Comparison of ENCODE assay signal across 13 cellular contexts in genomic region chr7:46603780-46604725, GRCh38.
A peak's percentile ranks its signal among the peaks of the same experiment; 100 is the strongest.
DNase-seq lines count a peak whose midpoint lies in the region; ATAC-seq and TF ChIP-seq lines count a peak whose summit lies in the region.
"Had no signal": no experiment of that assay in that cellular context is flagged by ENCODE, and none has a peak within 500 bp of the region (broad histone marks: within the 10 kb centered on the region; RNA-seq: fewer than 3 reads in every experiment).

No MANE protein-coding gene starts in this region.

- no TSS peak for BruUV-seq in PC-3 (replicated peaks; lab: Mats Ljungman, UMichigan)

- H3F3A ChIP-seq in PC-3 (ENCODE audit: low read length, unreplicated experiment) = no peaks in the 10 kb centered on the region

- H3K9me3 ChIP-seq in PC-3 (ENCODE audit: low read length) (no peaks in the 10 kb centered on the region), mesodermal cell (ENCODE audit: control insufficient read depth, low read length) (no peaks in the 10 kb centered on the region), testis (no peaks in the 10 kb centered on the region)

- DNase-seq in PC-3 (no peak), fibroblast of gingiva (ENCODE audit: low read depth) (peak; percentile 97), testis (peak; percentile 90), NCI-H2196 (lab: John Stamatoyannopoulos, UW; ENCODE audit: unreplicated experiment) (no peak), NCI-H82 (lab: John Stamatoyannopoulos, UW) (no peak)
- DNase-seq: cortex of kidney, DND-41, Karpas-422, kidney glomerular epithelial cell had no signal

- H3K36me3 ChIP-seq in PC-3 (ENCODE audit: low read depth, low read length) = no peaks in the 10 kb centered on the region
- H3K36me3 ChIP-seq in mesodermal cell (ENCODE audit: control insufficient read depth, insufficient read depth, low read length) = no peaks in the 10 kb centered on the region
- no peaks in the 10 kb centered on the region for H3K36me3 ChIP-seq in testis (ENCODE audit: low read depth, missing control alignments)

- H3K27ac ChIP-seq in PC-3 (ENCODE audit: low read length) = no peak overlapping the region
- H3K27ac ChIP-seq in mesodermal cell (ENCODE audit: low read depth, low read length, severe bottlenecking) = peak overlapping the region; percentile 63
- peak overlapping the region; percentile 66 to 82 for H3K27ac ChIP-seq in testis

- H3K9me2 ChIP-seq in PC-3 (replicated peaks; ENCODE audit: low read length) = no peaks in the 10 kb centered on the region

- 81 to 87% methylated on average over 6 to 7 of the region's 14 CpGs for WGBS in mesodermal cell (ENCODE audit: insufficient coverage in 2 of 2), 2 experiments
- WGBS in testis, 2 donors = 26 to 28% methylated on average over 14 of the region's 14 CpGs

- H3K4me3 ChIP-seq in PC-3 (ENCODE audit: low read length) = no peak overlapping the region
- H3K4me3 ChIP-seq in mesodermal cell (ENCODE audit: extremely low read depth, insufficient read depth, low read length, poor library complexity, severe bottlenecking) = no peak overlapping the region
- H3K4me3 ChIP-seq in testis = no peak overlapping the region

- H3K79me2 ChIP-seq in PC-3 (ENCODE audit: low read length) = no peaks in the 10 kb centered on the region

- no peaks in the 10 kb centered on the region for H4K20me1 ChIP-seq in PC-3 (ENCODE audit: low read length)

- TF ChIP-seq CTCF in PC-3 (conservative IDR thresholded peaks at IDR 0.05; ENCODE audit: low read depth, low read length) (no peak), testis (IDR thresholded peaks at IDR 0.05) (no peak)

- no peak for TF ChIP-seq POLR2A in testis (IDR thresholded peaks at IDR 0.05)

- intact Hi-C loops in PC-3 (cut with micrococcal nuclease) = no loop called here
- intact Hi-C loops in testis (cut with DNase I; ENCODE audit: low total_unique reads) = no loop called here

- H2AFZ ChIP-seq in PC-3 (ENCODE audit: low read length) = 0 out of 2 replicates have a peak overlapping the region, but pooled peaks have one; percentile 24

- POLR2A ChIA-PET in PC-3 (lab: Charles Lee; ENCODE audit: unreplicated experiment) = no interaction called here

- CTCF ChIA-PET in PC-3 (lab: Charles Lee) = no interaction called here

- ATAC-seq in PC-3 (no peak), HG03342 (IDR thresholded peaks at IDR 0.05; ENCODE audit: unreplicated experiment) (no peak), GM21367 (IDR thresholded peaks at IDR 0.05; ENCODE audit: unreplicated experiment) (no peak)
- ATAC-seq: Panc1 had no signal

- H3K4me1 ChIP-seq in PC-3 (ENCODE audit: insufficient read depth, low read length) = no peaks in the 10 kb centered on the region
- H3K4me1 ChIP-seq in mesodermal cell (ENCODE audit: control insufficient read depth, insufficient read depth, low read length, poor library complexity, severe bottlenecking) = peaks cover 12% of the 10 kb centered on the region
- H3K4me1 ChIP-seq in testis = peaks cover 22% of the 10 kb centered on the region

- H3K27me3 ChIP-seq in PC-3 (ENCODE audit: low read length) = no peaks in the 10 kb centered on the region
- H3K27me3 ChIP-seq in testis = no peaks in the 10 kb centered on the region

- H3K4me2 ChIP-seq in PC-3 (ENCODE audit: low read length) = no peak overlapping the region

- H3K9ac ChIP-seq in PC-3 (ENCODE audit: low read length) = no peak overlapping the region

Comparison
In these comparisons a context has a peak if more than half of its experiments do, and no peak if none do; other contexts are left out.
1. DNase-seq: peak in fibroblast of gingiva (single experiment) and testis (single experiment); none in PC-3 (single experiment), NCI-H2196 (single experiment) and NCI-H82 (single experiment).